20 cellular contexts compared by ENCODE assay signal in the genomic region with DNA sequence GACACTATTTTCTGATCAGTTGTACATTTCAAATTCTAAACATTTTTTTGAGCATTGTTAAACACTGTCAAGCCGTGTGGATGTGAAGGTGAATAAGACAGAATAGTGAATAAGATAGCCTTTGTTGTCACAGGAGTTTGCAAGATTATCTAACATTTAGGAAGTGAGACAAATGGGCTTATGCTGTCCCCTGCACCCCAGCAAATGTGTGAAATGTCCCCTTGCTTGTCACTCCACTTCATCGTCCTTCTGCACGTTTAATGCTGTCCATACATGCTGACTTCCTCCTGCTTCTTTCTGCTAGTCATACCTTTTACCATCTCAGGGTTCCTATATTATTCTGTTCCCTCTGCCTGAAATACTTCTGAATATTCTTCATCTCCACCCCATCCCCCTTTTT.
DNase-seq lines count a peak whose midpoint lies in the region; ATAC-seq and TF ChIP-seq lines count a peak whose summit lies in the region.
"Had no signal": no experiment of that assay in that cellular context is flagged by ENCODE, and none has a peak within 500 bp of the region (broad histone marks: within the 10 kb centered on the region; RNA-seq: fewer than 3 reads in every experiment).

No MANE protein-coding gene starts in this region.

- peaks cover 11% of the 10 kb centered on the region for H3K4me1 ChIP-seq in GM23248 (ENCODE audit: insufficient read depth)

- peak overlapping the region; percentile 10 for H3K27ac Mint-ChIP-seq in activated naive CD8-positive, alpha-beta T cell treated with anti-CD3 and anti-CD28 coated beads, Interleukin-2, amount 10 ng/mL, durations not matched to agents 7 days and 5 days
- H3K27ac Mint-ChIP-seq in activated naive CD8-positive, alpha-beta T cell treated with anti-CD3 and anti-CD28 coated beads, Interleukin-2, amount 50 U/mL, for 24 hours: no peak overlapping the region
- H3K27ac Mint-ChIP-seq in chondrocyte (ENCODE audit: unreplicated experiment): peak overlapping the region; percentile 5
- peak overlapping the region; percentile 3 for H3K27ac Mint-ChIP-seq in stimulated activated naive B cell treated with anti-CD40 and anti-IgM and Interleukin-4, amounts not matched to agents 10 μg/mL and 1 μg/mL and 100 μg/mL, for 72 hours

- no peaks in the 10 kb centered on the region for H3K27me3 ChIP-seq in GM23248 (replicated peaks; ENCODE audit: insufficient read depth)
- H3K27me3 ChIP-seq: MG63, ovary had no signal

- POLR2A ChIA-PET in activated naive CD8-positive, alpha-beta T cell treated with anti-CD3 and anti-CD28 coated beads, Interleukin-2, amount 10 ng/mL, durations not matched to agents 7 days and 5 days (lab: Charles Lee): interaction anchor here (0.6 to 0.7 kb wide), 2 partner anchors 104 to 112 kb away, joined by 3 to 5 read pairs; no protein-coding TSS in a partner anchor

- no peak for ATAC-seq in activated naive CD8-positive, alpha-beta T cell treated with anti-CD3 and anti-CD28 coated beads, Interleukin-2, amount 10 ng/mL, durations not matched to agents 7 days and 5 days (ENCODE audit: low read depth)
- ATAC-seq in activated naive CD8-positive, alpha-beta T cell treated with anti-CD3 and anti-CD28 coated beads, Interleukin-2, amount 50 U/mL, for 24 hours: no peak
- no peak for ATAC-seq in stimulated activated naive B cell treated with anti-CD40 and anti-IgM and Interleukin-4, amounts not matched to agents 10 μg/mL and 1 μg/mL and 100 μg/mL, for 72 hours (replicated peaks)
- no peak for ATAC-seq in omental fat pad (ENCODE audit: low FRiP score)
- ATAC-seq: activated CD4-positive, CD25-positive, alpha-beta regulatory T cell treated with anti-CD3 and anti-CD28 coated beads, Interleukin-2, amount 50 U/mL, for 24 hours; mucosa of descending colon had no signal

- peaks cover 13% of the 10 kb centered on the region for H3K36me3 Mint-ChIP-seq in activated naive CD8-positive, alpha-beta T cell treated with anti-CD3 and anti-CD28 coated beads, Interleukin-2, amount 10 ng/mL, durations not matched to agents 7 days and 5 days
- H3K36me3 Mint-ChIP-seq in activated naive CD8-positive, alpha-beta T cell treated with anti-CD3 and anti-CD28 coated beads, Interleukin-2, amount 50 U/mL, for 24 hours (ENCODE audit: low read depth): peaks cover 5% of the 10 kb centered on the region
- peaks cover 8% of the 10 kb centered on the region for H3K36me3 Mint-ChIP-seq in chondrocyte (ENCODE audit: low read depth)
- H3K36me3 Mint-ChIP-seq in stimulated activated naive B cell treated with anti-CD40 and anti-IgM and Interleukin-4, amounts not matched to agents 10 μg/mL and 1 μg/mL and 100 μg/mL, for 72 hours: peaks cover 15 to 18% of the 10 kb centered on the region in 2 donors

- in situ Hi-C loops in GM23248 (cut with MboI): no loop called here

- DNase-seq in activated naive CD8-positive, alpha-beta T cell treated with anti-CD3 and anti-CD28 coated beads, Interleukin-2, amount 10 ng/mL, durations not matched to agents 7 days and 5 days: no peak
- no peak for DNase-seq in activated naive CD8-positive, alpha-beta T cell treated with anti-CD3 and anti-CD28 coated beads, Interleukin-2, amount 50 U/mL, for 24 hours
- peak; percentile 18 for DNase-seq in MV-4-11 (lab: John Stamatoyannopoulos, UW)
- no peak for DNase-seq in chondrocyte (ENCODE audit: low spot score)
- no peak for DNase-seq in stimulated activated naive B cell treated with anti-CD40 and anti-IgM and Interleukin-4, amounts not matched to agents 10 μg/mL and 1 μg/mL and 100 μg/mL, for 72 hours
- DNase-seq in GM23248: no peak
- no peak for DNase-seq in AG08396 (ENCODE audit: low spot score)
- no peak for DNase-seq in omental fat pad (ENCODE audit: low spot score)
- DNase-seq: AML-193; effector CD8-positive, alpha-beta T cell; hippocampal formation; kidney glomerular epithelial cell; MG63; mucosa of descending colon; NCI-H2081 treated with DMSO at 0.1 percent for 48 hours; ovary; stimulated activated CD4-positive, alpha-beta T cell treated with anti-CD3 and anti-CD28 coated beads, Interleukin-4, amount 100 ng/mL, for 24 hours; stimulated activated CD8-positive, alpha-beta memory T cell treated with anti-CD3 and anti-CD28 coated beads, Interleukin-4, amount 100 ng/mL, for 48 hours had no signal

- no peak overlapping the region for H3K4me3 ChIP-seq in GM23248
- H3K4me3 ChIP-seq: MG63, mucosa of descending colon, ovary had no signal

- H3K4me1 Mint-ChIP-seq in activated naive CD8-positive, alpha-beta T cell treated with anti-CD3 and anti-CD28 coated beads, Interleukin-2, amount 10 ng/mL, durations not matched to agents 7 days and 5 days: peaks cover 16% of the 10 kb centered on the region
- H3K4me1 Mint-ChIP-seq in activated naive CD8-positive, alpha-beta T cell treated with anti-CD3 and anti-CD28 coated beads, Interleukin-2, amount 50 U/mL, for 24 hours: peaks cover 27% of the 10 kb centered on the region
- H3K4me1 Mint-ChIP-seq in chondrocyte (ENCODE audit: low read depth): peaks cover 31% of the 10 kb centered on the region
- peaks cover 12 to 30% of the 10 kb centered on the region in 2 donors for H3K4me1 Mint-ChIP-seq in stimulated activated naive B cell treated with anti-CD40 and anti-IgM and Interleukin-4, amounts not matched to agents 10 μg/mL and 1 μg/mL and 100 μg/mL, for 72 hours

- no peak overlapping the region for H3K27ac ChIP-seq in GM23248
- H3K27ac ChIP-seq: ovary, RWPE1 had no signal

- WGBS in GM23248 (ENCODE audit: low coverage in 1 of 2, low lambda C conversion rate in 2 of 2, missing lambda C conversion rate in 2 of 2), 2 experiments: 88 to 96% methylated on average over 3 of the region's 3 CpGs

- H3K9ac ChIP-seq in GM23248: no peak overlapping the region

- peaks cover 7% of the 10 kb centered on the region; the same call in 1 of the 2 replicates for H3K79me2 ChIP-seq in GM23248 (ENCODE audit: insufficient read depth)

- H3K9me2 ChIP-seq in GM23248 (ENCODE audit: insufficient read depth): no peaks in the 10 kb centered on the region

- 0 out of 2 replicates have a peak, but pooled peaks cover 12% of the 10 kb centered on the region for H3F3A ChIP-seq in GM23248 (ENCODE audit: insufficient read depth)

- no peak overlapping the region for H2AFZ ChIP-seq in GM23248

- no peaks in the 10 kb centered on the region for H3K27me3 Mint-ChIP-seq in activated naive CD8-positive, alpha-beta T cell treated with anti-CD3 and anti-CD28 coated beads, Interleukin-2, amount 10 ng/mL, durations not matched to agents 7 days and 5 days
- no peaks in the 10 kb centered on the region for H3K27me3 Mint-ChIP-seq in activated naive CD8-positive, alpha-beta T cell treated with anti-CD3 and anti-CD28 coated beads, Interleukin-2, amount 50 U/mL, for 24 hours
- no peaks in the 10 kb centered on the region for H3K27me3 Mint-ChIP-seq in chondrocyte (ENCODE audit: low read depth)
- no peaks in the 10 kb centered on the region for H3K27me3 Mint-ChIP-seq in stimulated activated naive B cell treated with anti-CD40 and anti-IgM and Interleukin-4, amounts not matched to agents 10 μg/mL and 1 μg/mL and 100 μg/mL, for 72 hours

- no peak overlapping the region for H3K4me2 ChIP-seq in GM23248 (ENCODE audit: unreplicated experiment)

- H3K9me3 Mint-ChIP-seq in activated naive CD8-positive, alpha-beta T cell treated with anti-CD3 and anti-CD28 coated beads, Interleukin-2, amount 10 ng/mL, durations not matched to agents 7 days and 5 days: no peaks in the 10 kb centered on the region
- H3K9me3 Mint-ChIP-seq in activated naive CD8-positive, alpha-beta T cell treated with anti-CD3 and anti-CD28 coated beads, Interleukin-2, amount 50 U/mL, for 24 hours: no peaks in the 10 kb centered on the region
- no peaks in the 10 kb centered on the region for H3K9me3 Mint-ChIP-seq in chondrocyte (ENCODE audit: low read depth)
- H3K9me3 Mint-ChIP-seq in stimulated activated naive B cell treated with anti-CD40 and anti-IgM and Interleukin-4, amounts not matched to agents 10 μg/mL and 1 μg/mL and 100 μg/mL, for 72 hours: no peaks in the 10 kb centered on the region

- no peak overlapping the region for H3K4me3 Mint-ChIP-seq in activated naive CD8-positive, alpha-beta T cell treated with anti-CD3 and anti-CD28 coated beads, Interleukin-2, amount 10 ng/mL, durations not matched to agents 7 days and 5 days
- no peak overlapping the region for H3K4me3 Mint-ChIP-seq in activated naive CD8-positive, alpha-beta T cell treated with anti-CD3 and anti-CD28 coated beads, Interleukin-2, amount 50 U/mL, for 24 hours
- no peak overlapping the region for H3K4me3 Mint-ChIP-seq in chondrocyte (ENCODE audit: unreplicated experiment)
- H3K4me3 Mint-ChIP-seq in stimulated activated naive B cell treated with anti-CD40 and anti-IgM and Interleukin-4, amounts not matched to agents 10 μg/mL and 1 μg/mL and 100 μg/mL, for 72 hours: no peak overlapping the region

- no peaks in the 10 kb centered on the region for H3K9me3 ChIP-seq in GM23248 (ENCODE audit: low read depth)
- H3K9me3 ChIP-seq: MG63, mucosa of descending colon, ovary had no signal

- H4K20me1 ChIP-seq in GM23248 (ENCODE audit: insufficient read depth): no peaks in the 10 kb centered on the region

- H3K36me3 ChIP-seq in GM23248 (ENCODE audit: low read depth): no peaks in the 10 kb centered on the region
- H3K36me3 ChIP-seq: MG63, ovary had no signal

- TF ChIP-seq CTCF in chondrocyte (IDR thresholded peaks at IDR 0.05) (no peak), omental fat pad (IDR thresholded peaks at IDR 0.05) (no peak)
